ENCODE assay signal across 22 cellular contexts in the genomic region with DNA sequence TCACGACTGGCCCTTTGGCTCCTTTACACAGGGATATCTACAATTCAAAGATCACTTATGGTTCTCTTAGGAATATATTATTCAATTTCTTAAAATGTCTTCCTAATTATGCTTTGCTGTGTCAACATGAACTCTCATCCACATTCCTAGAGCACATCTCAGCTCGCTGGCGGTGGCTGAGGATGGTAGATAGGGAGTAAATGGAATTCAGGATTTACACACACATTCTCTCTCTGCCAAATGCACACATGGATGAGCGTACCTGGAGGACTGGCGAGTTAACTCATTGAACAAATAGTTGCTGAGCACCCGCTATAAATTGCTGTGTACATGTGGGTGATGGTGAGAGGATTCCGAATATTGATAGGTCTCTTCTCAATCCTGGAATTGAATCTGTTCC. TPM values are rescaled to one million over a fixed set of nuclear protein-coding genes. Genes with fewer than 3 reads are reported as not detected.
DNase-seq lines count a peak whose midpoint lies in the region; ATAC-seq and TF ChIP-seq lines count a peak whose summit lies in the region.
"Had no signal": no experiment of that assay in that cellular context is flagged by ENCODE, and none has a peak within 500 bp of the region (broad histone marks: within the 10 kb centered on the region; RNA-seq: fewer than 3 reads in every experiment).

No MANE protein-coding gene starts in this region.

- peak; percentile 23 for DNase-seq in activated CD8-positive, alpha-beta memory T cell treated with anti-CD3 and anti-CD28 coated beads, Interleukin-2, amount 10 ng/mL, durations not matched to agents 7 days and 5 days
- no peak for DNase-seq in activated CD8-positive, alpha-beta memory T cell treated with anti-CD3 and anti-CD28 coated beads, Interleukin-2, amount 50 U/mL, for 4 hours
- DNase-seq in NCI-H69 (lab: John Stamatoyannopoulos, UW), result peak; percentile 27
- DNase-seq in RWPE2 (ENCODE audit: low spot score), result no peak
- DNase-seq in upper lobe of right lung, result no peak
- DNase-seq: CD8-positive, alpha-beta memory T cell; GDM1; Kasumi-1; NCI-H1694; NCI-H2081; NCI-H446; NCI-H526 had no signal

- H3K4me3 Mint-ChIP-seq in activated CD8-positive, alpha-beta memory T cell treated with anti-CD3 and anti-CD28 coated beads, Interleukin-2, amount 10 ng/mL, durations not matched to agents 7 days and 5 days, result no peak overlapping the region
- H3K4me3 Mint-ChIP-seq: CD8-positive, alpha-beta memory T cell had no signal

- H3K27ac ChIP-seq in RWPE2 (ENCODE audit: poor library complexity, severe bottlenecking) (peak overlapping the region; percentile 99), upper lobe of right lung (no peak overlapping the region)
- H3K27ac ChIP-seq: C4-2B had no signal

- H3K27me3 Mint-ChIP-seq in activated CD8-positive, alpha-beta memory T cell treated with anti-CD3 and anti-CD28 coated beads, Interleukin-2, amount 10 ng/mL, durations not matched to agents 7 days and 5 days, result no peaks in the 10 kb centered on the region

- H3K4me3 ChIP-seq in RWPE2 (ENCODE audit: severe bottlenecking) (no peak overlapping the region), upper lobe of right lung (no peak overlapping the region)

- CTCF ChIA-PET in activated CD8-positive, alpha-beta memory T cell treated with anti-CD3 and anti-CD28 coated beads, Interleukin-2, amount 10 ng/mL, durations not matched to agents 7 days and 5 days (lab: Charles Lee), result no interaction called here

- peaks cover 5% of the 10 kb centered on the region for H3K36me3 Mint-ChIP-seq in activated CD8-positive, alpha-beta memory T cell treated with anti-CD3 and anti-CD28 coated beads, Interleukin-2, amount 10 ng/mL, durations not matched to agents 7 days and 5 days

- peaks cover 18% of the 10 kb centered on the region for H3K4me1 Mint-ChIP-seq in activated CD8-positive, alpha-beta memory T cell treated with anti-CD3 and anti-CD28 coated beads, Interleukin-2, amount 10 ng/mL, durations not matched to agents 7 days and 5 days

- no peak overlapping the region for H3K27ac Mint-ChIP-seq in activated CD8-positive, alpha-beta memory T cell treated with anti-CD3 and anti-CD28 coated beads, Interleukin-2, amount 10 ng/mL, durations not matched to agents 7 days and 5 days

- H3K4me1 ChIP-seq in RWPE2 (ENCODE audit: insufficient read depth, poor library complexity, severe bottlenecking), result peaks cover 50% of the 10 kb centered on the region
- no peaks in the 10 kb centered on the region for H3K4me1 ChIP-seq in upper lobe of right lung

- TF ChIP-seq CTCF in RWPE2 (IDR thresholded peaks at IDR 0.05; ENCODE audit: poor library complexity, severe bottlenecking) (no peak), upper lobe of right lung (IDR thresholded peaks at IDR 0.05) (no peak)

- H3K27me3 ChIP-seq in RWPE2 (ENCODE audit: insufficient read depth, poor library complexity, severe bottlenecking), result no peaks in the 10 kb centered on the region
- no peaks in the 10 kb centered on the region for H3K27me3 ChIP-seq in upper lobe of right lung

- intact Hi-C loops in upper lobe of right lung (cut with DNase I), result no loop called here

- no peak for ATAC-seq in activated CD8-positive, alpha-beta memory T cell treated with anti-CD3 and anti-CD28 coated beads, Interleukin-2, amount 10 ng/mL, durations not matched to agents 7 days and 5 days
- ATAC-seq in RWPE2 (ENCODE audit: low read depth) (no peak), upper lobe of right lung (no peak), GM19324 (IDR thresholded peaks at IDR 0.05; ENCODE audit: low FRiP score, unreplicated experiment) (no peak), HG03025 (IDR thresholded peaks at IDR 0.05; ENCODE audit: low FRiP score, unreplicated experiment) (no peak)
- no peak for ATAC-seq in activated CD4-positive, CD25-positive, alpha-beta regulatory T cell treated with anti-CD3 and anti-CD28 coated beads, Interleukin-2, amount 50 U/mL, for 24 hours
- ATAC-seq: Right ventricle myocardium inferior had no signal

- no peaks in the 10 kb centered on the region for H3K9me3 ChIP-seq in RWPE2 (ENCODE audit: severe bottlenecking)
- no peaks in the 10 kb centered on the region for H3K9me3 ChIP-seq in upper lobe of right lung

- H3K9me3 Mint-ChIP-seq in activated CD8-positive, alpha-beta memory T cell treated with anti-CD3 and anti-CD28 coated beads, Interleukin-2, amount 10 ng/mL, durations not matched to agents 7 days and 5 days (ENCODE audit: low read depth), result no peaks in the 10 kb centered on the region
- H3K9me3 Mint-ChIP-seq: CD8-positive, alpha-beta memory T cell had no signal

- H3K36me3 ChIP-seq in RWPE2 (ENCODE audit: low read depth) (no peaks in the 10 kb centered on the region), upper lobe of right lung (no peaks in the 10 kb centered on the region)

RNA-seq across cellular contexts. Expression of gene MRPS10, which starts 4.8 kb away (rescaled TPM):
- total RNA-seq in activated CD8-positive, alpha-beta memory T cell treated with anti-CD3 and anti-CD28 coated beads, Interleukin-2, amount 10 ng/mL, durations not matched to agents 7 days and 5 days, result 10 to 100 TPM; 28.8 to 36.5 TPM
- 24.8 TPM for total RNA-seq in upper lobe of right lung

RNA-seq across cellular contexts. Expression of gene GUCA1B, which starts 27.7 kb away (rescaled TPM):
- total RNA-seq in activated CD8-positive, alpha-beta memory T cell treated with anti-CD3 and anti-CD28 coated beads, Interleukin-2, amount 10 ng/mL, durations not matched to agents 7 days and 5 days, result 1 to 10 TPM in 1 of 2 experiments, under 1 TPM in 1; 0.94 to 1.8 TPM
- total RNA-seq in upper lobe of right lung, result 0.84 TPM
- total RNA-seq: A172, H4 had no signal

RNA-seq across cellular contexts. Expression of gene GUCA1A, which starts 49.3 kb away (rescaled TPM):
- total RNA-seq in activated CD8-positive, alpha-beta memory T cell treated with anti-CD3 and anti-CD28 coated beads, Interleukin-2, amount 10 ng/mL, durations not matched to agents 7 days and 5 days, result not detected
- total RNA-seq in upper lobe of right lung, result not detected
- total RNA-seq: A172; CD8-positive, alpha-beta memory T cell; H4; MCF 10A; Right ventricle myocardium inferior; SK-MEL-5; T-helper 1 cell treated with Interleukin-12 subunit alpha and Interleukin-12 subunit beta and Interleukin-4 antibody, amounts not matched to agents 30 ng/mL and 1 ng/mL, for 36 hours had no signal

Comparison
In these comparisons a context has a peak if more than half of its experiments do, and no peak if none do; other contexts are left out.
1. DNase-seq: peak in activated CD8-positive, alpha-beta memory T cell treated with anti-CD3 and anti-CD28 coated beads, Interleukin-2, amount 10 ng/mL, durations not matched to agents 7 days and 5 days (single experiment) and NCI-H69 (single experiment); none in activated CD8-positive, alpha-beta memory T cell treated with anti-CD3 and anti-CD28 coated beads, Interleukin-2, amount 50 U/mL, for 4 hours (single experiment), RWPE2 (single experiment) and upper lobe of right lung (single experiment).